ENCODE assay signal across 8 cellular contexts in genomic region chr20:36745234-36745926, GRCh38. TPM values are rescaled to one million over a fixed set of nuclear protein-coding genes. Genes with fewer than 3 reads are reported as not detected.
A peak's percentile ranks its signal among the peaks of the same experiment; 100 is the strongest.
DNase-seq lines count a peak whose midpoint lies in the region; ATAC-seq and TF ChIP-seq lines count a peak whose summit lies in the region.

No MANE protein-coding gene starts in this region.

- TF ChIP-seq POLR2A in vagina (IDR thresholded peaks at IDR 0.05): no peak

- POLR2A ChIA-PET in activated CD4-positive, alpha-beta T cell treated with anti-CD3 and anti-CD28 coated beads, Interleukin-2, amount 10 ng/mL, durations not matched to agents 7 days and 5 days (lab: Charles Lee): no interaction called here

- H3K9me3 Mint-ChIP-seq in activated CD4-positive, alpha-beta T cell treated with anti-CD3 and anti-CD28 coated beads, Interleukin-2, amount 10 ng/mL, durations not matched to agents 7 days and 5 days: no peaks in the 10 kb centered on the region

- CTCF ChIA-PET in activated CD4-positive, alpha-beta T cell treated with anti-CD3 and anti-CD28 coated beads, Interleukin-2, amount 10 ng/mL, durations not matched to agents 7 days and 5 days (lab: Charles Lee): interaction anchor here (0.7 to 2.1 kb wide), 8 partner anchors 9 to 140 kb away, joined by 3 to 6 read pairs (median 4); partner anchors contain the start of genes DSN1 and RAB5IF

- H3K36me3 ChIP-seq in effector memory CD4-positive, alpha-beta T cell (ENCODE audit: control insufficient read depth, insufficient read depth, low read length): no peaks in the 10 kb centered on the region
- H3K36me3 ChIP-seq in muscle layer of duodenum (ENCODE audit: control insufficient read depth in 1 of 2, insufficient read depth in 2 of 2, low read length in 2 of 2) (no peaks in the 10 kb centered on the region), vagina (no peaks in the 10 kb centered on the region)

- H3K27ac Mint-ChIP-seq in activated CD4-positive, alpha-beta T cell treated with anti-CD3 and anti-CD28 coated beads, Interleukin-2, amount 10 ng/mL, durations not matched to agents 7 days and 5 days: peak overlapping the region; percentile 75

- H3K4me1 Mint-ChIP-seq in activated CD4-positive, alpha-beta T cell treated with anti-CD3 and anti-CD28 coated beads, Interleukin-2, amount 10 ng/mL, durations not matched to agents 7 days and 5 days: peaks cover 19% of the 10 kb centered on the region

- peaks cover 2% of the 10 kb centered on the region for H3K27me3 Mint-ChIP-seq in activated CD4-positive, alpha-beta T cell treated with anti-CD3 and anti-CD28 coated beads, Interleukin-2, amount 10 ng/mL, durations not matched to agents 7 days and 5 days

- TF ChIP-seq CTCF in vagina (IDR thresholded peaks at IDR 0.05): no peak

- H3K27ac ChIP-seq in effector memory CD4-positive, alpha-beta T cell (ENCODE audit: insufficient read depth, low read length, poor library complexity, severe bottlenecking): peak overlapping the region; percentile 51
- H3K27ac ChIP-seq in muscle layer of duodenum (ENCODE audit: low read length) (no peak overlapping the region), vagina (peak overlapping the region; percentile 54)

- H3K36me3 Mint-ChIP-seq in activated CD4-positive, alpha-beta T cell treated with anti-CD3 and anti-CD28 coated beads, Interleukin-2, amount 10 ng/mL, durations not matched to agents 7 days and 5 days (ENCODE audit: low read depth): peaks cover 9% of the 10 kb centered on the region

- intact Hi-C loops in vagina (cut with DNase I): no loop called here

- no peaks in the 10 kb centered on the region for H3K27me3 ChIP-seq in effector memory CD4-positive, alpha-beta T cell (replicated peaks; ENCODE audit: control insufficient read depth, insufficient read depth, low read length, poor library complexity, severe bottlenecking)
- H3K27me3 ChIP-seq in muscle layer of duodenum (ENCODE audit: low read depth, low read length) (no peaks in the 10 kb centered on the region), vagina (no peaks in the 10 kb centered on the region)

- peak overlapping the region; percentile 85 for H3K4me3 ChIP-seq in effector memory CD4-positive, alpha-beta T cell (ENCODE audit: insufficient read depth, low read depth, low read length, poor library complexity, severe bottlenecking)
- H3K4me3 ChIP-seq in muscle layer of duodenum (ENCODE audit: low read depth in 1 of 2, low read length in 2 of 2) (peak overlapping the region; percentile 77 to 95), vagina (peak overlapping the region; percentile 61 to 91)

- no peak for DNase-seq in activated CD4-positive, alpha-beta T cell treated with anti-CD3 and anti-CD28 coated beads, Interleukin-2, amount 10 ng/mL, durations not matched to agents 7 days and 5 days
- DNase-seq in activated CD4-positive, alpha-beta T cell treated with anti-CD3 and anti-CD28 coated beads for 48 hours: no peak
- DNase-seq in RKO (ENCODE audit: low spot score) (peak; percentile 39), vagina (ENCODE audit: extremely low spot score in 2 of 2) (no peak), middle frontal gyrus (ENCODE audit: extremely low spot score, low spot score) (no peak)
- peak in 1 of 3 donors; percentile 6 for DNase-seq in effector memory CD4-positive, alpha-beta T cell

- no peaks in the 10 kb centered on the region for H3K9me3 ChIP-seq in effector memory CD4-positive, alpha-beta T cell (ENCODE audit: control insufficient read depth, low read length)
- H3K9me3 ChIP-seq in muscle layer of duodenum (ENCODE audit: control insufficient read depth in 1 of 2, low read length in 2 of 2) (no peaks in the 10 kb centered on the region), vagina (no peaks in the 10 kb centered on the region)

- H3K4me3 Mint-ChIP-seq in activated CD4-positive, alpha-beta T cell treated with anti-CD3 and anti-CD28 coated beads, Interleukin-2, amount 10 ng/mL, durations not matched to agents 7 days and 5 days: peak overlapping the region; percentile 87

- peaks cover 17% of the 10 kb centered on the region for H3K4me1 ChIP-seq in effector memory CD4-positive, alpha-beta T cell (ENCODE audit: control insufficient read depth, insufficient read depth, low read length, poor library complexity, severe bottlenecking)
- H3K4me1 ChIP-seq in muscle layer of duodenum (ENCODE audit: control insufficient read depth in 1 of 2, insufficient read depth in 2 of 2, low read length in 2 of 2): peaks cover 0 to 14% of the 10 kb centered on the region in 2 donors
- H3K4me1 ChIP-seq in vagina: peaks cover 16% of the 10 kb centered on the region

- peak; percentile 38 for ATAC-seq in HG02852 (IDR thresholded peaks at IDR 0.05; ENCODE audit: unreplicated experiment)

RNA-seq across cellular contexts. Expression of gene NDRG3, which starts 0.5 kb away (rescaled TPM):
- 10 to 100 TPM; 32.8 to 41.2 TPM for total RNA-seq in activated CD4-positive, alpha-beta T cell treated with anti-CD3 and anti-CD28 coated beads, Interleukin-2, amount 10 ng/mL, durations not matched to agents 7 days and 5 days
- total RNA-seq in vagina: 21.1 TPM

RNA-seq across cellular contexts. Expression of gene DSN1, which starts 28.2 kb away (rescaled TPM):
- total RNA-seq in activated CD4-positive, alpha-beta T cell treated with anti-CD3 and anti-CD28 coated beads, Interleukin-2, amount 10 ng/mL, durations not matched to agents 7 days and 5 days: 10 to 100 TPM; 33.5 to 35.3 TPM
- total RNA-seq in vagina: 4.7 TPM
